17 cellular contexts compared by ENCODE assay signal in the genomic region with DNA sequence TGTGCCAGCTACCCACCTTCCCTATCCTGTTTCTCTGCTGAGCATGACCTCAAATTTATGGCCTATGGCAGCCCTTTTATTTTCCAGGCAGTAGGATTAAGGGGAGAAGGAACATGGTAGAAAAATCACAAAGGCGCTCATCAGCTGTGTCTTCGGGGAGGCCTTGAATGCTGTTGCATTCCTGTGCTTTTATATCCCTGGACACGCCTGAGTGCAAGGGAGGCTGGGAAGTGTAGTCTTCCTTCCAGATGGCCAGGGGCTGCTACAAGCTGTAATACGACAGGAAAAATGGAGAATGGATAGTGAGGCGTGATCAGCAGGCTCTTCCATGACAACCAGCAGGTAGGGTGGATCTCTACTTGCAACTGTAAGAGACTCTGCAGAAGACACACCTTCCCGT.
DNase-seq lines count a peak whose midpoint lies in the region; ATAC-seq and TF ChIP-seq lines count a peak whose summit lies in the region.
"Had no signal": no experiment of that assay in that cellular context is flagged by ENCODE, and none has a peak within 500 bp of the region (broad histone marks: within the 10 kb centered on the region; RNA-seq: fewer than 3 reads in every experiment).

No MANE protein-coding gene starts in this region.

- H4K8ac ChIP-seq in H9 (replicated peaks; ENCODE audit: insufficient read length, low read depth, low read length), result no peak overlapping the region
- H4K8ac ChIP-seq in mesendoderm (ENCODE audit: low read depth, low read length), result no peak overlapping the region

- H3K27me3 ChIP-seq in H9 (ENCODE audit: insufficient read depth, low read length), result no peaks in the 10 kb centered on the region
- H3K27me3 ChIP-seq in mesendoderm (ENCODE audit: insufficient read depth, low read length, poor library complexity), result no peaks in the 10 kb centered on the region
- H3K27me3 ChIP-seq in spleen (replicated peaks in 1 of 7), result no peaks in the 10 kb centered on the region
- H3K27me3 ChIP-seq: BE2C had no signal

- H3K4me2 ChIP-seq in H9 (ENCODE audit: insufficient read depth, insufficient read length, low read length) (no peak overlapping the region), mesendoderm (ENCODE audit: low read length) (no peak overlapping the region)

- H3K79me2 ChIP-seq in H9 (ENCODE audit: insufficient read depth, low read length) (no peaks in the 10 kb centered on the region), mesendoderm (ENCODE audit: control insufficient read depth, insufficient read depth, low read length) (no peaks in the 10 kb centered on the region)

- in situ Hi-C loops in ACHN (cut with HindIII; ENCODE audit: low pct_ligation_motif_present, low pct_unique_long_range_greater_than_20kb, low sequenced_read_pairs), result no loop called here

- H3K9ac ChIP-seq in H9 (ENCODE audit: extremely low read depth, insufficient read length, low read length), result no peak overlapping the region
- H3K9ac ChIP-seq in mesendoderm (ENCODE audit: low read length), result no peak overlapping the region

- H3K23ac ChIP-seq in H9 (ENCODE audit: insufficient read length, low read depth, low read length) (no peak overlapping the region), mesendoderm (ENCODE audit: low read length) (no peak overlapping the region)

- peaks cover 6 to 11% of the 10 kb centered on the region in 2 experiments; a peak in 2 of 4 replicates for H3K4me1 Mint-ChIP-seq in H9
- peaks cover 2% of the 10 kb centered on the region; the same call in 1 of the 2 replicates for H3K4me1 Mint-ChIP-seq in WTC11
- H3K4me1 Mint-ChIP-seq: CD8-positive, alpha-beta memory T cell had no signal

- no peak overlapping the region for H3K27ac Mint-ChIP-seq in H9
- no peak overlapping the region for H3K27ac Mint-ChIP-seq in WTC11
- H3K27ac Mint-ChIP-seq: CD4-positive, CD25-positive, alpha-beta regulatory T cell; CD8-positive, alpha-beta memory T cell had no signal

- CTCF ChIA-PET in WTC11 (lab: Charles Lee), result interaction anchor here (1.3 kb wide), 1 partner anchor 9 kb away, joined by 8 read pairs; no protein-coding TSS in a partner anchor

- no peak overlapping the region for H2BK12ac ChIP-seq in H9 (ENCODE audit: insufficient read length, low read depth, low read length)

- H3K4me1 ChIP-seq in H9 (ENCODE audit: insufficient read depth, low read length) (no peaks in the 10 kb centered on the region), mesendoderm (ENCODE audit: control insufficient read depth, low read depth, low read length) (no peaks in the 10 kb centered on the region), spleen (no peaks in the 10 kb centered on the region)
- H3K4me1 ChIP-seq: BE2C, Caco-2, HAP-1 had no signal

- H3K27ac ChIP-seq in H9 (ENCODE audit: insufficient read length, low read depth, low read length) (no peak overlapping the region), mesendoderm (ENCODE audit: low read depth, low read length) (no peak overlapping the region), spleen (no peak overlapping the region)

- H2AK5ac ChIP-seq in H9 (ENCODE audit: insufficient read length, low read length), result no peak overlapping the region
- H2AK5ac ChIP-seq in mesendoderm (ENCODE audit: low read length), result no peak overlapping the region

- WGBS in H9 (ENCODE audit: extremely low coverage, insufficient read length, low lambda C conversion rate), result no CpG with 5 or more reads among the region's 6 CpGs
- WGBS in mesendoderm (ENCODE audit: extremely low coverage, insufficient coverage, low lambda C conversion rate), result no CpG with 5 or more reads among the region's 6 CpGs
- WGBS in spleen, 5 donors, result 80 to 86% (median 82%) methylated on average over 6 of the region's 6 CpGs

- H3K4me3 ChIP-seq in mesendoderm (ENCODE audit: low read length) (no peak overlapping the region), spleen (no peak overlapping the region)
- H3K4me3 ChIP-seq: HAP-1 had no signal

- TF ChIP-seq POLR2A in spleen (IDR thresholded peaks at IDR 0.05), result no peak

- H3K23me2 ChIP-seq in H9 (ENCODE audit: insufficient read length, low read depth, low read length, poor library complexity, severe bottlenecking), result no peaks in the 10 kb centered on the region

- DNase-seq in ELF-1 (ENCODE audit: low read depth, low spot score) (peak; percentile 15), H9 (peak; percentile 37), WTC11 (ENCODE audit: low spot score) (no peak), mesendoderm (peak; percentile 24), spleen (no peak), NCI-H345 treated with DMSO at 0.1 percent for 48 hours (lab: John Stamatoyannopoulos, UW; ENCODE audit: unreplicated experiment) (no peak), ACHN (no peak)
- DNase-seq: BE2C; C1 segment of cervical spinal cord; Caco-2; CD4-positive, CD25-positive, alpha-beta regulatory T cell; CD8-positive, alpha-beta memory T cell; GDM1; GOT3; KG1 had no signal

- H4K5ac ChIP-seq in H9 (ENCODE audit: insufficient read length, low read depth, low read length), result no peak overlapping the region
- H4K5ac ChIP-seq in mesendoderm (ENCODE audit: low read length), result no peak overlapping the region

- peak; percentile 73 for ATAC-seq in WTC11
- no peak for ATAC-seq in HG02973 (IDR thresholded peaks at IDR 0.05; ENCODE audit: unreplicated experiment)

- intact Hi-C loops in spleen (cut with DNase I; ENCODE audit: low total_unique reads), result no loop called here

- H3K4ac ChIP-seq in H9 (ENCODE audit: low read depth, low read length) (no peak overlapping the region), mesendoderm (ENCODE audit: low read depth, low read length) (no peak overlapping the region)

- H3K79me1 ChIP-seq in H9 (ENCODE audit: insufficient read depth, low read depth, low read length, poor library complexity, severe bottlenecking) (no peaks in the 10 kb centered on the region), mesendoderm (ENCODE audit: low read length) (no peaks in the 10 kb centered on the region)

- no peak overlapping the region for H3K14ac ChIP-seq in H9 (ENCODE audit: insufficient read depth, low read length)

- POLR2A ChIA-PET in WTC11 (lab: Charles Lee), result no interaction called here

- H3K9me3 ChIP-seq in H9 (ENCODE audit: control insufficient read depth, low read depth, low read length) (no peaks in the 10 kb centered on the region), spleen (no peaks in the 10 kb centered on the region)
- H3K9me3 ChIP-seq: BE2C, Caco-2, HAP-1 had no signal

- H3K36me3 ChIP-seq in mesendoderm (ENCODE audit: control insufficient read depth, insufficient read depth, low read length), result no peaks in the 10 kb centered on the region
- no peaks in the 10 kb centered on the region for H3K36me3 ChIP-seq in spleen
- H3K36me3 ChIP-seq: BE2C, HAP-1 had no signal

- H2AFZ ChIP-seq in H9 (ENCODE audit: low read length), result no peak overlapping the region

- H3K56ac ChIP-seq in H9 (ENCODE audit: insufficient read length, low read depth, low read length), result no peak overlapping the region
- no peak overlapping the region for H3K56ac ChIP-seq in mesendoderm (ENCODE audit: low read length)

- H3K36me3 Mint-ChIP-seq in H9 (ENCODE audit: insufficient read depth in 1 of 3, low read depth in 3 of 3) (no peaks in the 10 kb centered on the region), WTC11 (no peaks in the 10 kb centered on the region)
- H3K36me3 Mint-ChIP-seq: CD4-positive, CD25-positive, alpha-beta regulatory T cell; CD8-positive, alpha-beta memory T cell had no signal

- H2BK15ac ChIP-seq in H9 (ENCODE audit: low read depth, low read length) (no peak overlapping the region), mesendoderm (replicated peaks; ENCODE audit: low read depth) (no peak overlapping the region)

- peaks cover 2% of the 10 kb centered on the region for H3K27me3 Mint-ChIP-seq in H9 (ENCODE audit: low read depth)
- H3K27me3 Mint-ChIP-seq in WTC11 (ENCODE audit: low read depth), result no peaks in the 10 kb centered on the region; the same call in 1 of the 2 replicates

- no peak for TF ChIP-seq CTCF in H9 (conservative IDR thresholded peaks at IDR 0.05)
- no peak for TF ChIP-seq CTCF in WTC11 (IDR thresholded peaks at IDR 0.05)
- TF ChIP-seq CTCF in spleen (IDR thresholded peaks at IDR 0.05 in 8 of 11, conservative IDR thresholded peaks at IDR 0.05 in 3 of 11), result no peak

- H2BK5ac ChIP-seq in H9 (ENCODE audit: insufficient read length, low read length) (no peak overlapping the region), mesendoderm (ENCODE audit: low read length) (no peak overlapping the region)

- H3K18ac ChIP-seq in H9 (ENCODE audit: insufficient read length, low read depth, low read length) (no peak overlapping the region), mesendoderm (ENCODE audit: low read length) (no peak overlapping the region)

- H2BK120ac ChIP-seq in H9 (ENCODE audit: low read depth, low read length, poor library complexity, severe bottlenecking), result no peak overlapping the region
- no peak overlapping the region for H2BK120ac ChIP-seq in mesendoderm (ENCODE audit: low read depth, low read length)

- H4K91ac ChIP-seq in H9 (ENCODE audit: insufficient read length, low read depth, low read length), result no peak overlapping the region

- no peaks in the 10 kb centered on the region for H4K20me1 ChIP-seq in H9 (ENCODE audit: control insufficient read depth, insufficient read depth, insufficient read length)

- H2BK20ac ChIP-seq in H9 (ENCODE audit: low read depth, low read length, poor library complexity, severe bottlenecking), result no peak overlapping the region

- no peak overlapping the region for H3T11ph ChIP-seq in H9 (ENCODE audit: low read length)

- H3K4me3 Mint-ChIP-seq in H9 (no peak overlapping the region), WTC11 (no peak overlapping the region)
- H3K4me3 Mint-ChIP-seq: CD4-positive, CD25-positive, alpha-beta regulatory T cell; CD8-positive, alpha-beta memory T cell had no signal

- H3K9me3 Mint-ChIP-seq in H9, result no peaks in the 10 kb centered on the region
- H3K9me3 Mint-ChIP-seq in WTC11, result no peaks in the 10 kb centered on the region
- H3K9me3 Mint-ChIP-seq: CD8-positive, alpha-beta memory T cell had no signal

TF ChIP-seq in WTC11, 78 proteins besides CTCF, POLR2A, EP300 and RAD21 (continues in another document):
- TF ChIP-seq, protein P1, sequence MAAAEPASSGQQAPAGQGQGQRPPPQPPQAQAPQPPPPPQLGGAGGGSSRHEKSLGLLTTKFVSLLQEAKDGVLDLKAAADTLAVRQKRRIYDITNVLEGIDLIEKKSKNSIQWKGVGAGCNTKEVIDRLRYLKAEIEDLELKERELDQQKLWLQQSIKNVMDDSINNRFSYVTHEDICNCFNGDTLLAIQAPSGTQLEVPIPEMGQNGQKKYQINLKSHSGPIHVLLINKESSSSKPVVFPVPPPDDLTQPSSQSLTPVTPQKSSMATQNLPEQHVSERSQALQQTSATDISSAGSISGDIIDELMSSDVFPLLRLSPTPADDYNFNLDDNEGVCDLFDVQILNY (CRISPR knock-in tag; IDR thresholded peaks at IDR 0.05), result no peak
- TF ChIP-seq TP53 (CRISPR knock-in tag; IDR thresholded peaks at IDR 0.05) (no peak), MXD4 (CRISPR knock-in tag; IDR thresholded peaks at IDR 0.05; ENCODE audit: borderline replicate concordance) (no peak)
- TF ChIP-seq, protein P2, sequence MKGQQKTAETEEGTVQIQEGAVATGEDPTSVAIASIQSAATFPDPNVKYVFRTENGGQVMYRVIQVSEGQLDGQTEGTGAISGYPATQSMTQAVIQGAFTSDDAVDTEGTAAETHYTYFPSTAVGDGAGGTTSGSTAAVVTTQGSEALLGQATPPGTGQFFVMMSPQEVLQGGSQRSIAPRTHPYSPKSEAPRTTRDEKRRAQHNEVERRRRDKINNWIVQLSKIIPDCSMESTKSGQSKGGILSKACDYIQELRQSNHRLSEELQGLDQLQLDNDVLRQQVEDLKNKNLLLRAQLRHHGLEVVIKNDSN (CRISPR knock-in tag; IDR thresholded peaks at IDR 0.05), result no peak

Comparison
In these comparisons a context has a peak if more than half of its experiments do, and no peak if none do; other contexts are left out.
1. DNase-seq: peak in ELF-1 (single experiment), H9 (single experiment) and mesendoderm (single experiment); none in WTC11 (single experiment), spleen (single experiment), NCI-H345 treated with DMSO at 0.1 percent for 48 hours (single experiment) and ACHN (single experiment).